In the genomic region with DNA sequence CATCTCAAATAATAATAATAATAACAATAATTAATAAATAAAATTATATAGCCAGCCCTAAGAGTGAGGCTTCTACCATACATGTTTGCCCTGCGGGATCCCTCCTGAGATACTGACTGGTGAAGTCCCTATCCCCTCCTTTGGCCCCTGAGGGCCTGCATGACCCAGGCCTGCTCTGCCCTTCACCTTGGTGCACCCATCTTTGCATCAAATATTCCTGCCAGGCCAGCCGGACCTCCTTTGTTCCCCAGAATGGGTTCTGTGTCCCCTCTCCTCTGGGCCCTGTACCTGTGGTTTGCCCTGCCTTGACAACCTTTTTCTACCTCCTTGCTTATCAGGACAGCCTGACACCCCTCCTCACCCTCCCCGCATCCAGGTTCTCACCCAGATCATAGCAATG, we compare ENCODE assay signal across 18 cellular contexts. TPM values are rescaled to one million over a fixed set of nuclear protein-coding genes. Genes with fewer than 3 reads are reported as not detected.
"Had no signal": no experiment of that assay in that cellular context is flagged by ENCODE, and none has a peak within 500 bp of the region (broad histone marks: within the 10 kb centered on the region; RNA-seq: fewer than 3 reads in every experiment).

No MANE protein-coding gene starts in this region.

- H3K4me1 ChIP-seq: gastrocnemius medialis, lower lobe of right lung had no signal

- DNase-seq: cortex of kidney; effector memory CD4-positive, alpha-beta T cell; gastrocnemius medialis; heart right ventricle; left cardiac atrium; left ventricle myocardium inferior; lower lobe of right lung; naive B cell; sigmoid colon; stimulated activated CD4-positive, alpha-beta T cell treated with anti-CD3 and anti-CD28 coated beads, Interleukin-12 subunit alpha, Interleukin-12 subunit beta, amount 100 ng/mL, for 4 hours; stimulated activated naive CD4-positive, alpha-beta T cell; stomach; substantia nigra had no signal

- ATAC-seq: gastrocnemius medialis, heart right ventricle, left cardiac atrium, lower lobe of right lung had no signal

- H3K9me3 ChIP-seq: esophagus muscularis mucosa, gastrocnemius medialis, heart right ventricle, left ventricle myocardium inferior, lower lobe of right lung, sigmoid colon, stomach had no signal

- H3K27ac ChIP-seq: epithelial cell of prostate, esophagus muscularis mucosa, gastrocnemius medialis, heart right ventricle, left ventricle myocardium inferior, lower lobe of right lung, sigmoid colon, stomach had no signal

- H3K36me3 ChIP-seq: esophagus muscularis mucosa, gastrocnemius medialis, heart right ventricle, left ventricle myocardium inferior, lower lobe of right lung, sigmoid colon, stomach had no signal

- H3K4me3 ChIP-seq: dorsolateral prefrontal cortex, esophagus muscularis mucosa, gastrocnemius medialis, heart right ventricle, left ventricle myocardium inferior, lower lobe of right lung, sigmoid colon, skin epidermis, stomach had no signal

- H3K27me3 ChIP-seq: dorsolateral prefrontal cortex, esophagus muscularis mucosa, gastrocnemius medialis, sigmoid colon had no signal

RNA-seq across cellular contexts. Expression of gene MFAP4, which starts 22.1 kb away (rescaled TPM):
- total RNA-seq: pulmonary artery endothelial cell had no signal
